20 cellular contexts compared by ENCODE assay signal in genomic region chr10:85926136-85926535, GRCh38.
DNase-seq lines count a peak whose midpoint lies in the region; ATAC-seq, FAIRE-seq and TF ChIP-seq lines count a peak whose summit lies in the region.
"Had no signal": no experiment of that assay in that cellular context is flagged by ENCODE, and none has a peak within 500 bp of the region (broad histone marks: within the 10 kb centered on the region; RNA-seq: fewer than 3 reads in every experiment).

No MANE protein-coding gene starts in this region.

- H2AFZ ChIP-seq in IMR-90 (replicated peaks; ENCODE audit: low read length, poor library complexity) (no peak overlapping the region), K562 (ENCODE audit: low read depth, low read length) (no peak overlapping the region)

- TF ChIP-seq CTCF in IMR-90 (conservative IDR thresholded peaks at IDR 0.05; ENCODE audit: low read depth, low read length) (no peak), K562 (IDR thresholded peaks at IDR 0.05 in 2 of 3, conservative IDR thresholded peaks at IDR 0.05 in 1 of 3; ENCODE audit: insufficient read depth in 2 of 3, low read depth in 1 of 3, low read length in 3 of 3) (no peak), osteocyte (IDR thresholded peaks at IDR 0.05) (no peak)
- TF ChIP-seq CTCF in activated CD8-positive, alpha-beta T cell treated with anti-CD3 and anti-CD28 coated beads for 36 hours (IDR thresholded peaks at IDR 0.05), result no peak

- CTCF ChIA-PET in IMR-90 (lab: Yijun Ruan, JAX), result no interaction called here
- CTCF ChIA-PET in K562 (lab: Yijun Ruan, JAX; ENCODE audit: low intra/inter-chr PET ratio), result no interaction called here
- CTCF ChIA-PET in activated naive CD4-positive, alpha-beta T cell treated with anti-CD3 and anti-CD28 coated beads for 36 hours (lab: Charles Lee), result no interaction called here
- CTCF ChIA-PET in activated CD8-positive, alpha-beta T cell treated with anti-CD3 and anti-CD28 coated beads for 36 hours (lab: Charles Lee), result no interaction called here

- H3K23ac ChIP-seq in IMR-90 (ENCODE audit: low read depth, low read length), result no peak overlapping the region

- intact Hi-C loops in activated CD4-positive, alpha-beta T cell treated with anti-CD3 and anti-CD28 coated beads, Interleukin-2, amount 10 ng/mL, durations not matched to agents 24 days and 14 days (cut with micrococcal nuclease), result no loop called here
- intact Hi-C loops in IMR-90 (cut with micrococcal nuclease), result no loop called here
- intact Hi-C loops in K562 (cut with micrococcal nuclease), result no loop called here
- intact Hi-C loops in activated naive CD4-positive, alpha-beta T cell treated with anti-CD3 and anti-CD28 coated beads for 36 hours (cut with micrococcal nuclease), result no loop called here
- intact Hi-C loops in activated CD8-positive, alpha-beta T cell treated with anti-CD3 and anti-CD28 coated beads for 36 hours (cut with micrococcal nuclease), result no loop called here

- dilution Hi-C loops in IMR-90 (cut with HindIII; ENCODE audit: low sequenced_read_pairs, unreplicated experiment), result no loop called here

- no peak overlapping the region for H3K56ac ChIP-seq in IMR-90 (ENCODE audit: extremely low read depth, insufficient read depth, low read length)

- no peak overlapping the region for H3K27ac ChIP-seq in IMR-90 (ENCODE audit: insufficient read depth, low read length)
- H3K27ac ChIP-seq in K562 (ENCODE audit: extremely low read depth, low read depth, low read length), result no peak overlapping the region

- no peaks in the 10 kb centered on the region for H3K9me3 Mint-ChIP-seq in activated CD4-positive, alpha-beta T cell treated with anti-CD3 and anti-CD28 coated beads, Interleukin-2, amount 10 ng/mL, durations not matched to agents 24 days and 14 days
- H3K9me3 Mint-ChIP-seq in osteocyte (ENCODE audit: unreplicated experiment), result no peaks in the 10 kb centered on the region
- no peaks in the 10 kb centered on the region for H3K9me3 Mint-ChIP-seq in activated naive CD4-positive, alpha-beta T cell treated with anti-CD3 and anti-CD28 coated beads for 36 hours
- H3K9me3 Mint-ChIP-seq in activated CD8-positive, alpha-beta T cell treated with anti-CD3 and anti-CD28 coated beads for 36 hours, result no peaks in the 10 kb centered on the region
- H3K9me3 Mint-ChIP-seq: CD4-positive, alpha-beta memory T cell had no signal

- no peaks in the 10 kb centered on the region for H3K36me3 Mint-ChIP-seq in activated CD4-positive, alpha-beta T cell treated with anti-CD3 and anti-CD28 coated beads, Interleukin-2, amount 10 ng/mL, durations not matched to agents 24 days and 14 days (ENCODE audit: low read depth)
- no peaks in the 10 kb centered on the region for H3K36me3 Mint-ChIP-seq in osteocyte (ENCODE audit: unreplicated experiment)
- no peaks in the 10 kb centered on the region for H3K36me3 Mint-ChIP-seq in activated naive CD4-positive, alpha-beta T cell treated with anti-CD3 and anti-CD28 coated beads for 36 hours (ENCODE audit: low read depth)
- H3K36me3 Mint-ChIP-seq in activated CD8-positive, alpha-beta T cell treated with anti-CD3 and anti-CD28 coated beads for 36 hours (ENCODE audit: low read depth), result no peaks in the 10 kb centered on the region
- H3K36me3 Mint-ChIP-seq: CD4-positive, alpha-beta memory T cell had no signal

- no peak for ATAC-seq in IMR-90 (ENCODE audit: low read depth)
- ATAC-seq in K562, result no peak
- no peak for ATAC-seq in activated CD8-positive, alpha-beta T cell treated with anti-CD3 and anti-CD28 coated beads for 36 hours

- H4K20me1 ChIP-seq in IMR-90 (ENCODE audit: insufficient read depth, low read length), result no peaks in the 10 kb centered on the region
- H4K20me1 ChIP-seq in K562 (replicated peaks; ENCODE audit: control insufficient read depth, insufficient read depth, low read length), result no peaks in the 10 kb centered on the region; the same call in 1 of the 2 replicates

- H2BK20ac ChIP-seq in IMR-90 (ENCODE audit: low read depth, low read length), result no peak overlapping the region

- H3K14ac ChIP-seq in IMR-90 (replicated peaks; ENCODE audit: low read depth, low read length), result no peak overlapping the region

- no peak overlapping the region for H2BK15ac ChIP-seq in IMR-90 (ENCODE audit: low read depth, low read length)

- no peak overlapping the region for H3K4ac ChIP-seq in IMR-90 (ENCODE audit: low read depth, low read length)

- H3K79me2 ChIP-seq in K562 (ENCODE audit: control insufficient read depth, insufficient read depth, low read length), result no peaks in the 10 kb centered on the region

- no peak overlapping the region for H4K5ac ChIP-seq in IMR-90 (ENCODE audit: low read depth, low read length)

- DNase-seq in activated CD4-positive, alpha-beta T cell treated with anti-CD3 and anti-CD28 coated beads, Interleukin-2, amount 10 ng/mL, durations not matched to agents 24 days and 14 days, result peak; percentile 31
- no peak for DNase-seq in activated CD4-positive, alpha-beta T cell treated with anti-CD3 and anti-CD28 coated beads, Interleukin-2, amount 50 U/mL, for 48 hours
- DNase-seq in IMR-90 (no peak), K562 (ENCODE audit: extremely low read depth in 1 of 4, low spot score in 3 of 4) (no peak), osteocyte (ENCODE audit: extremely low spot score, unreplicated experiment) (peak; percentile 48)
- no peak for DNase-seq in activated naive CD4-positive, alpha-beta T cell treated with anti-CD3 and anti-CD28 coated beads for 36 hours
- DNase-seq in activated CD8-positive, alpha-beta T cell treated with anti-CD3 and anti-CD28 coated beads for 36 hours, result no peak
- DNase-seq: 8988T; C1 segment of cervical spinal cord; Calu3; CD4-positive, alpha-beta memory T cell; COR-L47; DMS53; DMS79 treated with DMSO at 0.1 percent for 48 hours; GF-D8; GOT3; HFFc6 had no signal

- H3K36me3 ChIP-seq in IMR-90 (ENCODE audit: control insufficient read depth, insufficient read depth, low read length) (no peaks in the 10 kb centered on the region), K562 (ENCODE audit: control insufficient read depth, insufficient read depth, low read length) (no peaks in the 10 kb centered on the region)
- H3K36me3 ChIP-seq: HAP-1 had no signal

- H3K4me3 ChIP-seq in IMR-90 (ENCODE audit: insufficient read depth, low read depth, low read length), result no peak overlapping the region
- H3K4me3 ChIP-seq in K562, result no peak overlapping the region
- H3K4me3 ChIP-seq: HAP-1 had no signal

- no peak overlapping the region for H3K4me2 ChIP-seq in IMR-90 (ENCODE audit: low read depth, low read length)
- H3K4me2 ChIP-seq in K562 (ENCODE audit: insufficient read depth, low read length), result no peak overlapping the region

- POLR2A ChIA-PET in IMR-90 (lab: Charles Lee; ENCODE audit: unreplicated experiment) (no interaction called here), K562 (lab: Yijun Ruan, JAX) (interaction anchor here (1.3 kb wide), 1 partner anchor 9 kb away, joined by 3 read pairs; no protein-coding TSS in a partner anchor)
- POLR2A ChIA-PET in activated CD8-positive, alpha-beta T cell treated with anti-CD3 and anti-CD28 coated beads for 36 hours (lab: Charles Lee), result no interaction called here

- no peak overlapping the region for H3K4me3 Mint-ChIP-seq in activated CD4-positive, alpha-beta T cell treated with anti-CD3 and anti-CD28 coated beads, Interleukin-2, amount 10 ng/mL, durations not matched to agents 24 days and 14 days
- no peak overlapping the region for H3K4me3 Mint-ChIP-seq in osteocyte (ENCODE audit: unreplicated experiment)
- no peak overlapping the region for H3K4me3 Mint-ChIP-seq in activated naive CD4-positive, alpha-beta T cell treated with anti-CD3 and anti-CD28 coated beads for 36 hours
- H3K4me3 Mint-ChIP-seq in activated CD8-positive, alpha-beta T cell treated with anti-CD3 and anti-CD28 coated beads for 36 hours, result no peak overlapping the region
- H3K4me3 Mint-ChIP-seq: CD4-positive, alpha-beta memory T cell; HFFc6 had no signal

- TF ChIP-seq RAD21 in IMR-90 (IDR thresholded peaks at IDR 0.05; ENCODE audit: low read length) (no peak), K562 (CRISPR knock-in tag; conservative IDR thresholded peaks at IDR 0.05 in 1 of 2, IDR thresholded peaks at IDR 0.05 in 1 of 2) (no peak)

- no peak overlapping the region for H4K8ac ChIP-seq in IMR-90 (ENCODE audit: low read depth in 2 of 2, low read length in 2 of 2)

- no peak overlapping the region for H2BK120ac ChIP-seq in IMR-90 (ENCODE audit: low read depth, low read length)

- no peaks in the 10 kb centered on the region for H3K79me1 ChIP-seq in IMR-90 (ENCODE audit: low read depth in 1 of 2, low read length in 2 of 2)

- no peak overlapping the region for H2AK5ac ChIP-seq in IMR-90 (ENCODE audit: low read depth, low read length)

- in situ Hi-C loops in IMR-90 (cut with MboI; ENCODE audit: low sequenced_read_pairs), result no loop called here
- in situ Hi-C loops in K562 (cut with MboI), result no loop called here

- H3K4me1 ChIP-seq in IMR-90 (ENCODE audit: control insufficient read depth, insufficient read depth, low read length) (no peaks in the 10 kb centered on the region), K562 (replicated peaks in 1 of 2; ENCODE audit: control insufficient read depth in 2 of 2, insufficient read depth in 2 of 2, low read length in 2 of 2) (no peaks in the 10 kb centered on the region)
- H3K4me1 ChIP-seq: HAP-1 had no signal

- TF ChIP-seq POLR2A in IMR-90 (IDR thresholded peaks at IDR 0.05; ENCODE audit: low read depth, low read length) (no peak), K562 (conservative IDR thresholded peaks at IDR 0.05) (no peak)

- H2BK5ac ChIP-seq in IMR-90 (ENCODE audit: low read depth, low read length, poor library complexity, severe bottlenecking), result no peak overlapping the region

- no peaks in the 10 kb centered on the region for H3K4me1 Mint-ChIP-seq in activated CD4-positive, alpha-beta T cell treated with anti-CD3 and anti-CD28 coated beads, Interleukin-2, amount 10 ng/mL, durations not matched to agents 24 days and 14 days
- H3K4me1 Mint-ChIP-seq in osteocyte (ENCODE audit: unreplicated experiment), result no peaks in the 10 kb centered on the region
- H3K4me1 Mint-ChIP-seq in activated naive CD4-positive, alpha-beta T cell treated with anti-CD3 and anti-CD28 coated beads for 36 hours (ENCODE audit: low read depth), result no peaks in the 10 kb centered on the region
- H3K4me1 Mint-ChIP-seq in activated CD8-positive, alpha-beta T cell treated with anti-CD3 and anti-CD28 coated beads for 36 hours (ENCODE audit: low read depth), result no peaks in the 10 kb centered on the region
- H3K4me1 Mint-ChIP-seq: CD4-positive, alpha-beta memory T cell had no signal

- no peak overlapping the region for H3K9ac ChIP-seq in IMR-90 (ENCODE audit: low read depth, low read length)
- H3K9ac ChIP-seq in K562 (ENCODE audit: insufficient read depth in 1 of 2, low read depth in 2 of 2, low read length in 2 of 2), result no peak overlapping the region

- peaks cover 18% of the 10 kb centered on the region for H3K9me3 ChIP-seq in IMR-90 (ENCODE audit: control insufficient read depth, insufficient read depth, low read length)
- H3K9me3 ChIP-seq in K562 (replicated peaks; ENCODE audit: control insufficient read depth, insufficient read depth, low read depth, low read length), result no peaks in the 10 kb centered on the region
- H3K9me3 ChIP-seq: HAP-1 had no signal

- BruUV-seq in IMR-90 (replicated peaks; lab: Mats Ljungman, UMichigan) (no TSS peak), K562 (replicated peaks; lab: Mats Ljungman, UMichigan) (no TSS peak)

- H3K9me1 ChIP-seq in IMR-90 (ENCODE audit: insufficient read depth, low read length), result no peaks in the 10 kb centered on the region
- no peaks in the 10 kb centered on the region for H3K9me1 ChIP-seq in K562 (ENCODE audit: control insufficient read depth, insufficient read depth, low read length)

- H2AK9ac ChIP-seq in IMR-90 (replicated peaks; ENCODE audit: low read depth, low read length, poor library complexity), result no peak overlapping the region

- TF ChIP-seq EP300 in K562 (IDR thresholded peaks at IDR 0.05; ENCODE audit: low read length), result no peak

- WGBS in IMR-90 (ENCODE audit: extremely low coverage in 2 of 2, insufficient read length in 1 of 2), 2 experiments, result 33% methylated on average over 1 of the region's 5 CpGs; no CpG with 5 or more reads in 1 of the 2 experiments
- WGBS in K562 (ENCODE audit: insufficient coverage, low coverage, missing lambda C conversion rate), result 2% methylated on average over 5 of the region's 5 CpGs

- H3K27me3 Mint-ChIP-seq in activated CD4-positive, alpha-beta T cell treated with anti-CD3 and anti-CD28 coated beads, Interleukin-2, amount 10 ng/mL, durations not matched to agents 24 days and 14 days, result no peaks in the 10 kb centered on the region
- H3K27me3 Mint-ChIP-seq in osteocyte (ENCODE audit: unreplicated experiment), result no peaks in the 10 kb centered on the region
- no peaks in the 10 kb centered on the region for H3K27me3 Mint-ChIP-seq in activated naive CD4-positive, alpha-beta T cell treated with anti-CD3 and anti-CD28 coated beads for 36 hours (ENCODE audit: low read depth)
- peaks cover 2% of the 10 kb centered on the region for H3K27me3 Mint-ChIP-seq in activated CD8-positive, alpha-beta T cell treated with anti-CD3 and anti-CD28 coated beads for 36 hours

- H4K91ac ChIP-seq in IMR-90 (ENCODE audit: insufficient read depth, low read depth, low read length), result no peak overlapping the region

- H3K27me3 ChIP-seq in IMR-90 (ENCODE audit: control insufficient read depth, insufficient read depth, low read length), result no peaks in the 10 kb centered on the region
- peaks cover 0 to 3% of the 10 kb centered on the region in 2 experiments; a peak in 1 of 5 replicates for H3K27me3 ChIP-seq in K562 (ENCODE audit: control insufficient read depth in 2 of 2, insufficient read depth in 2 of 2, low read length in 2 of 2)

- no peak overlapping the region for H3K27ac Mint-ChIP-seq in activated CD4-positive, alpha-beta T cell treated with anti-CD3 and anti-CD28 coated beads, Interleukin-2, amount 10 ng/mL, durations not matched to agents 24 days and 14 days
- no peak overlapping the region for H3K27ac Mint-ChIP-seq in osteocyte (ENCODE audit: unreplicated experiment)
- H3K27ac Mint-ChIP-seq in activated naive CD4-positive, alpha-beta T cell treated with anti-CD3 and anti-CD28 coated beads for 36 hours, result no peak overlapping the region
- H3K27ac Mint-ChIP-seq in activated CD8-positive, alpha-beta T cell treated with anti-CD3 and anti-CD28 coated beads for 36 hours, result no peak overlapping the region
- H3K27ac Mint-ChIP-seq: CD4-positive, alpha-beta memory T cell; HFFc6 had no signal

- H3K18ac ChIP-seq in IMR-90 (ENCODE audit: low read depth, low read length), result no peak overlapping the region

- no peak for FAIRE-seq in K562 (lab: Jason Lieb, UNC)
- FAIRE-seq: GM12891, H54 had no signal

Comparison
In these comparisons a context has a peak if more than half of its experiments do, and no peak if none do; other contexts are left out.
1. DNase-seq: peak in activated CD4-positive, alpha-beta T cell treated with anti-CD3 and anti-CD28 coated beads, Interleukin-2, amount 10 ng/mL, durations not matched to agents 24 days and 14 days (single experiment) and osteocyte (single experiment); none in activated CD4-positive, alpha-beta T cell treated with anti-CD3 and anti-CD28 coated beads, Interleukin-2, amount 50 U/mL, for 48 hours (0 of 2), IMR-90 (single experiment), K562 (0 of 4), activated naive CD4-positive, alpha-beta T cell treated with anti-CD3 and anti-CD28 coated beads for 36 hours (single experiment) and activated CD8-positive, alpha-beta T cell treated with anti-CD3 and anti-CD28 coated beads for 36 hours (single experiment).